In genomic region chr5:82661933-82662332, GRCh38 we compare ENCODE assay signal across 21 cellular contexts.
A peak's percentile ranks its signal among the peaks of the same experiment; 100 is the strongest.
DNase-seq lines count a peak whose midpoint lies in the region; ATAC-seq, FAIRE-seq and TF ChIP-seq lines count a peak whose summit lies in the region.
"Had no signal": no experiment of that assay in that cellular context is flagged by ENCODE, and none has a peak within 500 bp of the region (broad histone marks: within the 10 kb centered on the region; RNA-seq: fewer than 3 reads in every experiment).

No MANE protein-coding gene starts in this region.

- TF ChIP-seq RAD21 in K562 (CRISPR knock-in tag; conservative IDR thresholded peaks at IDR 0.05 in 1 of 2, IDR thresholded peaks at IDR 0.05 in 1 of 2) = no peak

- H4K20me1 ChIP-seq in GM23338 (replicated peaks; ENCODE audit: insufficient read depth) (no peaks in the 10 kb centered on the region), K562 (replicated peaks; ENCODE audit: control insufficient read depth, insufficient read depth, low read length) (no peaks in the 10 kb centered on the region)
- H4K20me1 ChIP-seq: BLaER1 had no signal

- no peak for FAIRE-seq in K562 (lab: Jason Lieb, UNC)
- FAIRE-seq: G401.6, GM12892, H1 had no signal

- H2BK15ac ChIP-seq in mesenchymal stem cell (ENCODE audit: low read depth, poor library complexity, severe bottlenecking) = no peak overlapping the region

- H2AFZ ChIP-seq in GM23338 (no peak overlapping the region), K562 (ENCODE audit: low read depth, low read length) (no peak overlapping the region), mesenchymal stem cell (ENCODE audit: low read depth, low read length) (no peak overlapping the region)

- H3K4me3 ChIP-seq in GM23338 (no peak overlapping the region), adipocyte (ENCODE audit: low read length) (no peak overlapping the region), K562 (no peak overlapping the region), mesenchymal stem cell (ENCODE audit: insufficient read depth in 1 of 2, low read depth in 1 of 2, low read length in 2 of 2) (no peak overlapping the region), lower leg skin (ENCODE audit: low read depth, poor library complexity, severe bottlenecking) (no peak overlapping the region), sigmoid colon (no peak overlapping the region)
- H3K4me3 ChIP-seq: BLaER1 had no signal

- H3K36me3 ChIP-seq in GM23338 (ENCODE audit: insufficient read depth) (no peaks in the 10 kb centered on the region), adipocyte (ENCODE audit: control insufficient read depth, insufficient read depth, low read length, severe bottlenecking) (no peaks in the 10 kb centered on the region), K562 (ENCODE audit: control insufficient read depth, insufficient read depth, low read length) (no peaks in the 10 kb centered on the region), mesenchymal stem cell (ENCODE audit: control insufficient read depth in 1 of 2, insufficient read depth in 2 of 2, low read depth in 1 of 2, low read length in 2 of 2) (peaks cover 0 to 4% of the 10 kb centered on the region in 2 experiments), sigmoid colon (no peaks in the 10 kb centered on the region)
- H3K36me3 ChIP-seq: BLaER1 had no signal

- no peak overlapping the region for H3K4ac ChIP-seq in mesenchymal stem cell (ENCODE audit: low read depth in 1 of 2, low read length in 2 of 2)

- CTCF ChIA-PET in K562 (lab: Yijun Ruan, JAX; ENCODE audit: low intra/inter-chr PET ratio) = no interaction called here

- no peak overlapping the region for H3K18ac ChIP-seq in mesenchymal stem cell (ENCODE audit: low read depth in 1 of 2, low read length in 2 of 2)

- H3K36me3 Mint-ChIP-seq in GM23338 (ENCODE audit: low read depth) = no peaks in the 10 kb centered on the region
- H3K36me3 Mint-ChIP-seq: CD4-positive, CD25-positive, alpha-beta regulatory T cell; CD8-positive, alpha-beta T cell had no signal

- no peak overlapping the region for H2AK5ac ChIP-seq in mesenchymal stem cell (ENCODE audit: low read length, severe bottlenecking)

- H3K4me1 Mint-ChIP-seq in GM23338 = no peaks in the 10 kb centered on the region
- H3K4me1 Mint-ChIP-seq: B cell; CD4-positive, CD25-positive, alpha-beta regulatory T cell had no signal

- TF ChIP-seq EP300 in K562 (IDR thresholded peaks at IDR 0.05; ENCODE audit: low read length) (no peak), sigmoid colon (IDR thresholded peaks at IDR 0.05) (no peak)

- H3K4me2 ChIP-seq in GM23338 (no peak overlapping the region), K562 (ENCODE audit: insufficient read depth, low read length) (no peak overlapping the region), mesenchymal stem cell (ENCODE audit: low read length, poor library complexity, severe bottlenecking) (no peak overlapping the region)
- H3K4me2 ChIP-seq: BLaER1 had no signal

- no peaks in the 10 kb centered on the region for H3K9me1 ChIP-seq in K562 (ENCODE audit: control insufficient read depth, insufficient read depth, low read length)

- H3K27me3 ChIP-seq in GM23338 (ENCODE audit: insufficient read depth) (no peaks in the 10 kb centered on the region), adipocyte (replicated peaks; ENCODE audit: control insufficient read depth, insufficient read depth, low read length) (no peaks in the 10 kb centered on the region), K562 (ENCODE audit: control insufficient read depth in 2 of 2, insufficient read depth in 2 of 2, low read length in 2 of 2) (no peaks in the 10 kb centered on the region; a peak in 1 of 5 replicates), mesenchymal stem cell (ENCODE audit: control insufficient read depth in 1 of 2, insufficient read depth in 1 of 2, low read length in 2 of 2) (peaks cover 0 to 18% of the 10 kb centered on the region in 2 experiments), sigmoid colon (no peaks in the 10 kb centered on the region)
- H3K27me3 ChIP-seq: BLaER1 had no signal

- peaks cover 2% of the 10 kb centered on the region for H3K27me3 Mint-ChIP-seq in GM23338 (ENCODE audit: insufficient read depth, low read depth, poor library complexity)
- H3K27me3 Mint-ChIP-seq: B cell; CD4-positive, CD25-positive, alpha-beta regulatory T cell had no signal

- H3F3A ChIP-seq in GM23338 (replicated peaks; ENCODE audit: low read depth) = no peaks in the 10 kb centered on the region

- no peaks in the 10 kb centered on the region for H3K9me3 Mint-ChIP-seq in GM23338
- H3K9me3 Mint-ChIP-seq: CD8-positive, alpha-beta T cell had no signal

- H3K4me1 ChIP-seq in GM23338 (ENCODE audit: insufficient read depth) = peaks cover 5% of the 10 kb centered on the region; the same call in 1 of the 2 replicates
- H3K4me1 ChIP-seq in adipocyte (ENCODE audit: control insufficient read depth, insufficient read depth, low read length) = peaks cover 24% of the 10 kb centered on the region
- peaks cover 0 to 3% of the 10 kb centered on the region in 2 experiments; a peak in 3 of 5 replicates for H3K4me1 ChIP-seq in K562 (replicated peaks in 1 of 2; ENCODE audit: control insufficient read depth in 2 of 2, insufficient read depth in 2 of 2, low read length in 2 of 2)
- H3K4me1 ChIP-seq in mesenchymal stem cell (ENCODE audit: control insufficient read depth, insufficient read depth, low read depth, low read length) = no peaks in the 10 kb centered on the region
- no peaks in the 10 kb centered on the region for H3K4me1 ChIP-seq in sigmoid colon
- H3K4me1 ChIP-seq: Caco-2 had no signal

- H4K8ac ChIP-seq in mesenchymal stem cell (ENCODE audit: low read length) = no peak overlapping the region

- no peak for TF ChIP-seq POLR2A in K562 (conservative IDR thresholded peaks at IDR 0.05)
- TF ChIP-seq POLR2A in lower leg skin (IDR thresholded peaks at IDR 0.05) = no peak
- TF ChIP-seq POLR2A in sigmoid colon (IDR thresholded peaks at IDR 0.05) = no peak

- intact Hi-C loops in K562 (cut with micrococcal nuclease) (no loop called here), lower leg skin (cut with DNase I; ENCODE audit: low total_unique reads) (no loop called here), sigmoid colon (cut with DNase I) (no loop called here)

- WGBS in K562 (ENCODE audit: insufficient coverage, low coverage, missing lambda C conversion rate) = 0% methylated on average over 1 of the region's 1 CpG
- WGBS in mesenchymal stem cell = 64% methylated on average over 1 of the region's 1 CpG
- 90 to 91% methylated on average over 1 of the region's 1 CpG for WGBS in lower leg skin, 2 donors
- WGBS in sigmoid colon, 2 donors = 76 to 80% methylated on average over 1 of the region's 1 CpG

- no peak overlapping the region for H4K91ac ChIP-seq in mesenchymal stem cell (ENCODE audit: low read length)

- H3K23ac ChIP-seq in mesenchymal stem cell (ENCODE audit: low read length in 2 of 2) = no peak overlapping the region

- ATAC-seq in GM23338 (no peak), K562 (no peak), HG03439 (IDR thresholded peaks at IDR 0.05; ENCODE audit: unreplicated experiment) (no peak)
- ATAC-seq: CD8-positive, alpha-beta T cell had no signal

- no peak for TF ChIP-seq CTCF in GM23338 (conservative IDR thresholded peaks at IDR 0.05; ENCODE audit: low read depth in 2 of 2)
- TF ChIP-seq CTCF in K562 (IDR thresholded peaks at IDR 0.05 in 2 of 3, conservative IDR thresholded peaks at IDR 0.05 in 1 of 3; ENCODE audit: insufficient read depth in 2 of 3, low read depth in 1 of 3, low read length in 3 of 3) = no peak
- no peak for TF ChIP-seq CTCF in lower leg skin (IDR thresholded peaks at IDR 0.05)
- TF ChIP-seq CTCF in sigmoid colon (IDR thresholded peaks at IDR 0.05) = no peak

- H3K9ac ChIP-seq in adipocyte (ENCODE audit: low read length) (peak overlapping the region; percentile 35), K562 (ENCODE audit: insufficient read depth in 1 of 2, low read depth in 2 of 2, low read length in 2 of 2) (no peak overlapping the region), mesenchymal stem cell (ENCODE audit: low read length) (no peak overlapping the region)
- H3K9ac ChIP-seq: BLaER1 had no signal

- POLR2A ChIA-PET in K562 (lab: Yijun Ruan, JAX) = interaction anchor here (0.5 to 1.4 kb wide), 2 partner anchors 9 to 73 kb away, joined by 4 to 7 read pairs; no protein-coding TSS in a partner anchor

- peak overlapping the region; percentile 9; the same call in 1 of the 2 replicates for H3K27ac ChIP-seq in GM23338 (ENCODE audit: low read depth)
- no peak overlapping the region for H3K27ac ChIP-seq in K562 (ENCODE audit: extremely low read depth, low read depth, low read length)
- H3K27ac ChIP-seq in mesenchymal stem cell (ENCODE audit: low read length, poor library complexity, severe bottlenecking) = no peak overlapping the region
- H3K27ac ChIP-seq in sigmoid colon = no peak overlapping the region
- H3K27ac ChIP-seq: BLaER1, C4-2B had no signal

- H2BK12ac ChIP-seq in mesenchymal stem cell (ENCODE audit: low read length in 2 of 2) = no peak overlapping the region

- H3K79me2 ChIP-seq in GM23338 (replicated peaks; ENCODE audit: insufficient read depth) = no peaks in the 10 kb centered on the region
- H3K79me2 ChIP-seq in K562 (ENCODE audit: control insufficient read depth, insufficient read depth, low read length) = no peaks in the 10 kb centered on the region

- no peak overlapping the region for H2BK120ac ChIP-seq in mesenchymal stem cell (ENCODE audit: low read depth, low read length)

- H3K27ac Mint-ChIP-seq in GM23338 = no peak overlapping the region
- H3K27ac Mint-ChIP-seq: B cell; CD4-positive, CD25-positive, alpha-beta regulatory T cell; CD8-positive, alpha-beta T cell had no signal

- DNase-seq in GM23338 (ENCODE audit: low spot score) = no peak
- no peak for DNase-seq in adipocyte (ENCODE audit: low read depth)
- DNase-seq in K562 (ENCODE audit: extremely low read depth in 1 of 4, low spot score in 3 of 4) = no peak
- DNase-seq in mesenchymal stem cell = peak; percentile 17
- DNase-seq in lower leg skin (ENCODE audit: low spot score in 2 of 2) = no peak
- DNase-seq in sigmoid colon = no peak
- DNase-seq: 8988T; Caco-2; CD4-positive, CD25-positive, alpha-beta regulatory T cell; CD8-positive, alpha-beta T cell; DMS153; DND-41; H7; HCEC 1CT had no signal

- H3K14ac ChIP-seq in mesenchymal stem cell (ENCODE audit: low read length in 2 of 2) = no peak overlapping the region

- no TSS peak for BruUV-seq in K562 (replicated peaks; lab: Mats Ljungman, UMichigan)

- H3K9me2 ChIP-seq in GM23338 (ENCODE audit: insufficient read depth) = peaks cover 14% of the 10 kb centered on the region

- H3K4me3 Mint-ChIP-seq in GM23338 = no peak overlapping the region
- H3K4me3 Mint-ChIP-seq: B cell; CD4-positive, CD25-positive, alpha-beta regulatory T cell; CD8-positive, alpha-beta T cell had no signal

- H2BK5ac ChIP-seq in mesenchymal stem cell (ENCODE audit: low read depth, low read length, poor library complexity, severe bottlenecking) = no peak overlapping the region

- in situ Hi-C loops in K562 (cut with MboI) = no loop called here

- H3K9me3 ChIP-seq in adipocyte (ENCODE audit: control insufficient read depth, low read length) (no peaks in the 10 kb centered on the region), K562 (replicated peaks; ENCODE audit: control insufficient read depth, insufficient read depth, low read depth, low read length) (no peaks in the 10 kb centered on the region), mesenchymal stem cell (ENCODE audit: control insufficient read depth, low read length) (no peaks in the 10 kb centered on the region), sigmoid colon (no peaks in the 10 kb centered on the region)
- H3K9me3 ChIP-seq: BLaER1, Caco-2 had no signal

- H3K79me1 ChIP-seq in mesenchymal stem cell (replicated peaks; ENCODE audit: low read length, poor library complexity, severe bottlenecking) = no peaks in the 10 kb centered on the region
